Comparison of ENCODE assay signal across 8 cellular contexts in the genomic region with DNA sequence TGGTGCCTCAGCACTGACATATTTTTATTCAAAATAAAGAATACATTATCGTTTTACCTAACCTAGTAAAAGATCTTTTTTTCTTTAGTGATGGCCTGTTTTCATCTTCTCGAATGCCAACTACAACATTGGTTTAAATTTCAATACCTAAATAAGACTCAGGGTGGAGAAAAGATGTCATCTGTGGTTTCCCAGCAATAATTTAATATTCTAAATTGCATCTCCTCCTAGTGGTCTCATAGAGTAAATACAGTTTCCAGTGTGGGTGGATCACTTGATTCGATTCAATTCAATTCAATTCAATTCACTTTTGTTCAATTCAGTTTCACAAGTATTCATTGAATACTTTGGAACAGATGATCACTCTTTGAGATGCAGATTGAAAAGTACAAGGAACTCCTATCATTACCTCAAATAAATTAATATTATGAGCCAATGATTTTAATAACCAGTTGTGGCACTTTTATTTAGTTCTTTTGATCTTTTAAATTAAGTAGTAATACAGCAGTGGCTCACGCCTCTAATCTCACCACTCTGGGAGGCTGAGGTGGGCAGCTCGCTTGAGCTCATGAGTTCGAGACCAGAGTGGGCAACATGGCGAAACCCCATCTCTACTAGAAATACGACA.
DNase-seq lines count a peak whose midpoint lies in the region; ATAC-seq and TF ChIP-seq lines count a peak whose summit lies in the region.

No MANE protein-coding gene starts in this region.

- H3K36me3 ChIP-seq in brain microvascular endothelial cell (replicated peaks) (no peaks in the 10 kb centered on the region), mucosa of descending colon (ENCODE audit: low read depth) (no peaks in the 10 kb centered on the region)

- no peak for ATAC-seq in mucosa of descending colon

- in situ Hi-C loops in brain microvascular endothelial cell (cut with HindIII; ENCODE audit: low pct_ligation_motif_present, low sequenced_read_pairs), result no loop called here

- DNase-seq in DMS53 (lab: John Stamatoyannopoulos, UW) (peak; percentile 42), HuH-7.5 (ENCODE audit: low spot score) (peak; percentile 7), brain microvascular endothelial cell (no peak), mucosa of descending colon (no peak), SW480 (ENCODE audit: low spot score) (no peak), lower leg skin (ENCODE audit: low spot score in 2 of 2) (no peak), posterior cingulate gyrus (no peak)
- no peak for DNase-seq in activated CD8-positive, alpha-beta memory T cell treated with anti-CD3 and anti-CD28 coated beads, Interleukin-2, amount 50 U/mL, for 48 hours

- no peaks in the 10 kb centered on the region for H3K27me3 ChIP-seq in brain microvascular endothelial cell (replicated peaks)

- H3K4me1 ChIP-seq in mucosa of descending colon (ENCODE audit: low read depth), result no peaks in the 10 kb centered on the region

- TF ChIP-seq POLR2A in lower leg skin (IDR thresholded peaks at IDR 0.05), result no peak

- TF ChIP-seq CTCF in brain microvascular endothelial cell (IDR thresholded peaks at IDR 0.05; ENCODE audit: low read depth, low read length, missing control alignments), result peak; percentile 53
- TF ChIP-seq CTCF in mucosa of descending colon (IDR thresholded peaks at IDR 0.05), result peak; percentile 15
- TF ChIP-seq CTCF in lower leg skin (IDR thresholded peaks at IDR 0.05), result no peak

- H3K9me3 ChIP-seq in mucosa of descending colon, result peaks cover 8% of the 10 kb centered on the region

- WGBS in lower leg skin, 2 donors, result 78 to 79% methylated on average over 8 of the region's 8 CpGs

- no peak overlapping the region for H3K4me3 ChIP-seq in brain microvascular endothelial cell (ENCODE audit: low read depth, low read length)
- H3K4me3 ChIP-seq in mucosa of descending colon, result no peak overlapping the region
- no peak overlapping the region for H3K4me3 ChIP-seq in lower leg skin (ENCODE audit: low read depth, poor library complexity, severe bottlenecking)

- intact Hi-C loops in mucosa of descending colon (cut with DNase I, micrococcal nuclease), result no loop called here
- intact Hi-C loops in lower leg skin (cut with DNase I; ENCODE audit: low total_unique reads), result no loop called here
- intact Hi-C loops in posterior cingulate gyrus (cut with DNase I), result loop anchor here (2.0 kb wide), 1 partner anchor 427 kb away; a partner anchor contains a TSS

- H3K27ac ChIP-seq in brain microvascular endothelial cell, result no peak overlapping the region

Comparison
In these comparisons a context has a peak if more than half of its experiments do, and no peak if none do; other contexts are left out.
1. DNase-seq: peak in DMS53 (single experiment) and HuH-7.5 (single experiment); none in brain microvascular endothelial cell (single experiment), mucosa of descending colon (0 of 3), SW480 (single experiment), activated CD8-positive, alpha-beta memory T cell treated with anti-CD3 and anti-CD28 coated beads, Interleukin-2, amount 50 U/mL, for 48 hours (single experiment), lower leg skin (0 of 2) and posterior cingulate gyrus (0 of 10).
2. CTCF ChIP-seq: peak in brain microvascular endothelial cell (single experiment) and mucosa of descending colon (single experiment); none in lower leg skin (0 of 3).